Comparison of ENCODE assay signal across 13 cellular contexts in genomic region chr9:84839538-84839937, GRCh38.
DNase-seq lines count a peak whose midpoint lies in the region; ATAC-seq and TF ChIP-seq lines count a peak whose summit lies in the region.
"Had no signal": no experiment of that assay in that cellular context is flagged by ENCODE, and none has a peak within 500 bp of the region (broad histone marks: within the 10 kb centered on the region; RNA-seq: fewer than 3 reads in every experiment).

No MANE protein-coding gene starts in this region.

- in situ Hi-C loops in astrocyte of the cerebellum (cut with HindIII; ENCODE audit: low sequenced_read_pairs) = no loop called here

- H3K4me3 Mint-ChIP-seq in glutamatergic neuron (ENCODE audit: unreplicated experiment) = no peak overlapping the region
- H3K4me3 Mint-ChIP-seq in activated naive CD4-positive, alpha-beta T cell treated with anti-CD3 and anti-CD28 coated beads for 36 hours = no peak overlapping the region
- H3K4me3 Mint-ChIP-seq: mesothelial cell of epicardium had no signal

- H3K4me3 ChIP-seq in astrocyte of the cerebellum (ENCODE audit: low read depth, low read length) = no peak overlapping the region
- H3K4me3 ChIP-seq: body of pancreas had no signal

- H3K4me1 Mint-ChIP-seq in glutamatergic neuron (ENCODE audit: low read depth, unreplicated experiment) = peaks cover 31% of the 10 kb centered on the region
- H3K4me1 Mint-ChIP-seq in activated naive CD4-positive, alpha-beta T cell treated with anti-CD3 and anti-CD28 coated beads for 36 hours (ENCODE audit: low read depth) = no peaks in the 10 kb centered on the region

- H3K36me3 Mint-ChIP-seq in glutamatergic neuron (ENCODE audit: unreplicated experiment) = no peaks in the 10 kb centered on the region
- no peaks in the 10 kb centered on the region for H3K36me3 Mint-ChIP-seq in activated naive CD4-positive, alpha-beta T cell treated with anti-CD3 and anti-CD28 coated beads for 36 hours (ENCODE audit: low read depth)
- H3K36me3 Mint-ChIP-seq: mesothelial cell of epicardium had no signal

- H3K27ac Mint-ChIP-seq in glutamatergic neuron (ENCODE audit: unreplicated experiment) = peak overlapping the region; percentile 44
- no peak overlapping the region for H3K27ac Mint-ChIP-seq in activated naive CD4-positive, alpha-beta T cell treated with anti-CD3 and anti-CD28 coated beads for 36 hours
- H3K27ac Mint-ChIP-seq: mesothelial cell of epicardium had no signal

- intact Hi-C loops in activated naive CD4-positive, alpha-beta T cell treated with anti-CD3 and anti-CD28 coated beads for 36 hours (cut with micrococcal nuclease) = no loop called here

- CTCF ChIA-PET in activated naive CD4-positive, alpha-beta T cell treated with anti-CD3 and anti-CD28 coated beads for 36 hours (lab: Charles Lee) = no interaction called here

- TF ChIP-seq CTCF in astrocyte of the cerebellum (IDR thresholded peaks at IDR 0.05; ENCODE audit: low read depth, low read length, missing control alignments) (no peak), glutamatergic neuron (IDR thresholded peaks at IDR 0.05; ENCODE audit: partially characterized antibody, unreplicated experiment) (no peak)

- ATAC-seq in activated CD4-positive, CD25-positive, alpha-beta regulatory T cell treated with anti-CD3 and anti-CD28 coated beads, Interleukin-2, amount 50 U/mL, for 24 hours = no peak
- ATAC-seq: body of pancreas had no signal

- DNase-seq in H4 (ENCODE audit: low spot score) (peak; percentile 11), astrocyte of the cerebellum (ENCODE audit: low read depth) (peak; percentile 57), glutamatergic neuron (peak; percentile 53), retina (peak; percentile 61), AG08396 (ENCODE audit: low spot score) (no peak)
- DNase-seq in activated naive CD4-positive, alpha-beta T cell treated with anti-CD3 and anti-CD28 coated beads for 36 hours = no peak
- DNase-seq: activated CD8-positive, alpha-beta memory T cell treated with anti-CD3 and anti-CD28 coated beads, Interleukin-2, amount 50 U/mL, for 48 hours; body of pancreas; DMS53; NCI-H1105; small intestine had no signal

- peaks cover 4% of the 10 kb centered on the region for H3K9me3 Mint-ChIP-seq in glutamatergic neuron (ENCODE audit: unreplicated experiment)
- H3K9me3 Mint-ChIP-seq in activated naive CD4-positive, alpha-beta T cell treated with anti-CD3 and anti-CD28 coated beads for 36 hours = no peaks in the 10 kb centered on the region
- H3K9me3 Mint-ChIP-seq: mesothelial cell of epicardium had no signal

- H3K27me3 Mint-ChIP-seq in glutamatergic neuron (ENCODE audit: unreplicated experiment) = peaks cover 3% of the 10 kb centered on the region
- H3K27me3 Mint-ChIP-seq in activated naive CD4-positive, alpha-beta T cell treated with anti-CD3 and anti-CD28 coated beads for 36 hours (ENCODE audit: low read depth) = peaks cover 8% of the 10 kb centered on the region

Comparison
In these comparisons a context has a peak if more than half of its experiments do, and no peak if none do; other contexts are left out.
1. DNase-seq: peak in H4 (single experiment), astrocyte of the cerebellum (single experiment), glutamatergic neuron (single experiment) and retina (single experiment); none in AG08396 (single experiment) and activated naive CD4-positive, alpha-beta T cell treated with anti-CD3 and anti-CD28 coated beads for 36 hours (single experiment).